ENCODE assay signal across 2 cellular contexts in genomic region chr11:109775686-109776085, GRCh38.
TF ChIP-seq lines count a peak whose summit lies in the region.

No MANE protein-coding gene starts in this region.

TF ChIP-seq in GM23338, 12 proteins besides CTCF, POLR2A, EP300 and RAD21 (continued from another document):
- no peak for TF ChIP-seq REST (IDR thresholded peaks at IDR 0.05; ENCODE audit: unreplicated experiment)
- no peak for TF ChIP-seq POLR2AphosphoS5 (IDR thresholded peaks at IDR 0.05; ENCODE audit: low read depth)
- no peak for TF ChIP-seq STAT1 (IDR thresholded peaks at IDR 0.05; ENCODE audit: unreplicated experiment)
- TF ChIP-seq ZNF331 (CRISPR knock-in tag; IDR thresholded peaks at IDR 0.05; ENCODE audit: low read depth), result no peak
- TF ChIP-seq, protein P1, sequence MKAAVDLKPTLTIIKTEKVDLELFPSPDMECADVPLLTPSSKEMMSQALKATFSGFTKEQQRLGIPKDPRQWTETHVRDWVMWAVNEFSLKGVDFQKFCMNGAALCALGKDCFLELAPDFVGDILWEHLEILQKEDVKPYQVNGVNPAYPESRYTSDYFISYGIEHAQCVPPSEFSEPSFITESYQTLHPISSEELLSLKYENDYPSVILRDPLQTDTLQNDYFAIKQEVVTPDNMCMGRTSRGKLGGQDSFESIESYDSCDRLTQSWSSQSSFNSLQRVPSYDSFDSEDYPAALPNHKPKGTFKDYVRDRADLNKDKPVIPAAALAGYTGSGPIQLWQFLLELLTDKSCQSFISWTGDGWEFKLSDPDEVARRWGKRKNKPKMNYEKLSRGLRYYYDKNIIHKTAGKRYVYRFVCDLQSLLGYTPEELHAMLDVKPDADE (IDR thresholded peaks at IDR 0.05), result no peak
- no peak for TF ChIP-seq JUNB (IDR thresholded peaks at IDR 0.05; ENCODE audit: unreplicated experiment)
- TF ChIP-seq, protein P2, sequence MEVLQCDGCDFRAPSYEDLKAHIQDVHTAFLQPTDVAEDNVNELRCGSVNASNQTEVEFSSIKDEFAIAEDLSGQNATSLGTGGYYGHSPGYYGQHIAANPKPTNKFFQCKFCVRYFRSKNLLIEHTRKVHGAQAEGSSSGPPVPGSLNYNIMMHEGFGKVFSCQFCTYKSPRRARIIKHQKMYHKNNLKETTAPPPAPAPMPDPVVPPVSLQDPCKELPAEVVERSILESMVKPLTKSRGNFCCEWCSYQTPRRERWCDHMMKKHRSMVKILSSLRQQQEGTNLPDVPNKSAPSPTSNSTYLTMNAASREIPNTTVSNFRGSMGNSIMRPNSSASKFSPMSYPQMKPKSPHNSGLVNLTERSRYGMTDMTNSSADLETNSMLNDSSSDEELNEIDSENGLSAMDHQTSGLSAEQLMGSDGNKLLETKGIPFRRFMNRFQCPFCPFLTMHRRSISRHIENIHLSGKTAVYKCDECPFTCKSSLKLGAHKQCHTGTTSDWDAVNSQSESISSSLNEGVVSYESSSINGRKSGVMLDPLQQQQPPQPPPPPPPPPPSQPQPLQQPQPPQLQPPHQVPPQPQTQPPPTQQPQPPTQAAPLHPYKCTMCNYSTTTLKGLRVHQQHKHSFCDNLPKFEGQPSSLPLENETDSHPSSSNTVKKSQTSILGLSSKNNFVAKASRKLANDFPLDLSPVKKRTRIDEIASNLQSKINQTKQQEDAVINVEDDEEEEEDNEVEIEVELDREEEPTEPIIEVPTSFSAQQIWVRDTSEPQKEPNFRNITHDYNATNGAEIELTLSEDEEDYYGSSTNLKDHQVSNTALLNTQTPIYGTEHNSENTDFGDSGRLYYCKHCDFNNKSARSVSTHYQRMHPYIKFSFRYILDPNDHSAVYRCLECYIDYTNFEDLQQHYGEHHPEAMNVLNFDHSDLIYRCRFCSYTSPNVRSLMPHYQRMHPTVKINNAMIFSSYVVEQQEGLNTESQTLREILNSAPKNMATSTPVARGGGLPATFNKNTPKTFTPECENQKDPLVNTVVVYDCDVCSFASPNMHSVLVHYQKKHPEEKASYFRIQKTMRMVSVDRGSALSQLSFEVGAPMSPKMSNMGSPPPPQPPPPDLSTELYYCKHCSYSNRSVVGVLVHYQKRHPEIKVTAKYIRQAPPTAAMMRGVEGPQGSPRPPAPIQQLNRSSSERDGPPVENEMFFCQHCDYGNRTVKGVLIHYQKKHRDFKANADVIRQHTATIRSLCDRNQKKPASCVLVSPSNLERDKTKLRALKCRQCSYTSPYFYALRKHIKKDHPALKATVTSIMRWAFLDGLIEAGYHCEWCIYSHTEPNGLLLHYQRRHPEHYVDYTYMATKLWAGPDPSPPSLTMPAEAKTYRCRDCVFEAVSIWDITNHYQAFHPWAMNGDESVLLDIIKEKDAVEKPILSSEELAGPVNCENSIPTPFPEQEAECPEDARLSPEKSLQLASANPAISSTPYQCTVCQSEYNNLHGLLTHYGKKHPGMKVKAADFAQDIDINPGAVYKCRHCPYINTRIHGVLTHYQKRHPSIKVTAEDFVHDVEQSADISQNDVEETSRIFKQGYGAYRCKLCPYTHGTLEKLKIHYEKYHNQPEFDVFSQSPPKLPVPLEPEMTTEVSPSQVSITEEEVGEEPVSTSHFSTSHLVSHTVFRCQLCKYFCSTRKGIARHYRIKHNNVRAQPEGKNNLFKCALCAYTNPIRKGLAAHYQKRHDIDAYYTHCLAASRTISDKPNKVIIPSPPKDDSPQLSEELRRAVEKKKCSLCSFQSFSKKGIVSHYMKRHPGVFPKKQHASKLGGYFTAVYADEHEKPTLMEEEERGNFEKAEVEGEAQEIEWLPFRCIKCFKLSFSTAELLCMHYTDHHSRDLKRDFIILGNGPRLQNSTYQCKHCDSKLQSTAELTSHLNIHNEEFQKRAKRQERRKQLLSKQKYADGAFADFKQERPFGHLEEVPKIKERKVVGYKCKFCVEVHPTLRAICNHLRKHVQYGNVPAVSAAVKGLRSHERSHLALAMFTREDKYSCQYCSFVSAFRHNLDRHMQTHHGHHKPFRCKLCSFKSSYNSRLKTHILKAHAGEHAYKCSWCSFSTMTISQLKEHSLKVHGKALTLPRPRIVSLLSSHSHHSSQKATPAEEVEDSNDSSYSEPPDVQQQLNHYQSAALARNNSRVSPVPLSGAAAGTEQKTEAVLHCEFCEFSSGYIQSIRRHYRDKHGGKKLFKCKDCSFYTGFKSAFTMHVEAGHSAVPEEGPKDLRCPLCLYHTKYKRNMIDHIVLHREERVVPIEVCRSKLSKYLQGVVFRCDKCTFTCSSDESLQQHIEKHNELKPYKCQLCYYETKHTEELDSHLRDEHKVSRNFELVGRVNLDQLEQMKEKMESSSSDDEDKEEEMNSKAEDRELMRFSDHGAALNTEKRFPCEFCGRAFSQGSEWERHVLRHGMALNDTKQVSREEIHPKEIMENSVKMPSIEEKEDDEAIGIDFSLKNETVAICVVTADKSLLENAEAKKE (CRISPR knock-in tag; IDR thresholded peaks at IDR 0.05), result no peak
- no peak for TF ChIP-seq CREB1 (CRISPR knock-in tag; IDR thresholded peaks at IDR 0.05; ENCODE audit: low read depth)
- no peak for TF ChIP-seq EZH2 (IDR thresholded peaks at IDR 0.05; ENCODE audit: low read depth, unreplicated experiment)
TF ChIP-seq in GM23338: peak in this region for 0.

TF ChIP-seq in K562, 482 proteins besides CTCF, POLR2A, EP300 and RAD21 (continued from another document):
- TF ChIP-seq SFPQ (IDR thresholded peaks at IDR 0.05; ENCODE audit: low read depth, low read length) (no peak), ZNF695 (CRISPR knock-in tag; IDR thresholded peaks at IDR 0.05) (no peak), RBBP5 (IDR thresholded peaks at IDR 0.05; ENCODE audit: borderline replicate concordance, insufficient read depth, low read length, poor library complexity, severe bottlenecking) (no peak), ZNF41 (CRISPR knock-in tag; conservative IDR thresholded peaks at IDR 0.05) (no peak), ZKSCAN8 (CRISPR knock-in tag; IDR thresholded peaks at IDR 0.05) (no peak), HIVEP1 (CRISPR knock-in tag; IDR thresholded peaks at IDR 0.05) (no peak), SIN3B (IDR thresholded peaks at IDR 0.05; ENCODE audit: low read depth) (no peak), ASH1L (IDR thresholded peaks at IDR 0.05; ENCODE audit: borderline replicate concordance, low read depth, partially characterized antibody) (no peak), REST (CRISPR knock-in tag; IDR thresholded peaks at IDR 0.05; ENCODE audit: low read depth) (no peak), SRSF1 (IDR thresholded peaks at IDR 0.05; ENCODE audit: low read depth, low read length) (no peak), TBL1XR1 (IDR thresholded peaks at IDR 0.05; ENCODE audit: low read length in 2 of 2) (no peak), PRPF4 (IDR thresholded peaks at IDR 0.05; ENCODE audit: insufficient read depth, low read depth, low read length, poor library complexity, severe bottlenecking) (no peak)
- TF ChIP-seq, protein P3, sequence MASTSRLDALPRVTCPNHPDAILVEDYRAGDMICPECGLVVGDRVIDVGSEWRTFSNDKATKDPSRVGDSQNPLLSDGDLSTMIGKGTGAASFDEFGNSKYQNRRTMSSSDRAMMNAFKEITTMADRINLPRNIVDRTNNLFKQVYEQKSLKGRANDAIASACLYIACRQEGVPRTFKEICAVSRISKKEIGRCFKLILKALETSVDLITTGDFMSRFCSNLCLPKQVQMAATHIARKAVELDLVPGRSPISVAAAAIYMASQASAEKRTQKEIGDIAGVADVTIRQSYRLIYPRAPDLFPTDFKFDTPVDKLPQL (IDR thresholded peaks at IDR 0.05; ENCODE audit: extremely low read depth, insufficient read length), result no peak
